In genomic region chr2:198950813-198951212, GRCh38 we compare ENCODE assay signal across 1 cellular context.
TF ChIP-seq lines count a peak whose summit lies in the region.

No MANE protein-coding gene starts in this region.

TF ChIP-seq in GM23338, 12 proteins besides CTCF, POLR2A, EP300 and RAD21 (continued from another document):
- TF ChIP-seq ZNF462 (CRISPR knock-in tag; IDR thresholded peaks at IDR 0.05) = no peak
- TF ChIP-seq EZH2phosphoT487 (IDR thresholded peaks at IDR 0.05; ENCODE audit: unreplicated experiment) = no peak
- no peak for TF ChIP-seq ZNF114 (CRISPR knock-in tag; IDR thresholded peaks at IDR 0.05)
